Comparison of ENCODE assay signal across 2 cellular contexts in the genomic region with DNA sequence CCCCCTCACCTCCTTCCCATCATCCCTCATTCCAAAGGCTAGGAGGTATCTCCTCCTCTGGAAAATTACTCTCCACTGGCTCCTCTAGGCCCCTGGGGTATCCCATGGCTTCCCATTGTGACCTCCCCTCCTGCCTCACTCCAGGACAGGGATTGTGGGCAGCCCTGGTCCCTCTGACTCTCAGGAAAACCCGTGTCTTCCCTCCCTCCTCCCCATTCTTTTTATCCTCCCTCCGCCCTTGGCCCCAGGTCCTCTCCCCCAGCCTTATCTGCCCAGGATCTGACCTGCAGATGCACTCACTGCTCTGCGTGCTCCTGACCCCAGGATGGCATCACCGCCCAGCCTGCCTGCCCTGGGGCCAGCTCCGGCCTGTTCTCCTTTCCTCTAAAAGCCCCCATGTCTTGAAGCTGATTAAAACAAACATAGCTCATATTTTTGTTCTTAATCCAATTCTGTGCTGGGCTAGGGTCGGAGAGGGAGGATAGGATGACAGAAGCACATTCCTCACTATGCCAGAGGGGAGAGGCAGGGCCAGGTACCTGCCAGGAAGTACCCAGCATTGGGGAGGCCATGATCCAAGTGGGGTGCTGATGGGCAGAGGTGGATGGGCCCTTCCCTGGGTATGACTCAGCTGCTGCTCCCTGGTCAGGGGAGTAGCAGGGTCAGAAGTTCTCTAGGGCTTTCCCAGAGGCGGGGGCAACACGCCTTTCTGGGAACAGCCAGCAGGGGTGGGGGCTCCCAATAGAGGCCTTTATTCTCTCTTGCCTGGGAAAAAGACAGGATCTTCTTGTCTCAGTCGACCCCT.
TF ChIP-seq lines count a peak whose summit lies in the region.

No MANE protein-coding gene starts in this region.

TF ChIP-seq in SK-N-SH treated with all-trans-retinoic acid at 6 μM for 48 hours, 23 proteins besides CTCF, POLR2A, EP300 and RAD21 (continues in another document):
- TF ChIP-seq GLIS3 (CRISPR knock-in tag; IDR thresholded peaks at IDR 0.05) (no peak; the same call in 1 of the 2 replicates), ZC3H10 (CRISPR knock-in tag; IDR thresholded peaks at IDR 0.05) (peak; percentile 41; the same call in 1 of the 2 replicates), CSDC2 (CRISPR knock-in tag; IDR thresholded peaks at IDR 0.05) (0 out of 2 replicates have a peak, but pooled peaks have one; percentile 45), ZNF8 (CRISPR knock-in tag; IDR thresholded peaks at IDR 0.05) (no peak; the same call in 1 of the 2 replicates), PPARA (CRISPR knock-in tag; IDR thresholded peaks at IDR 0.05; ENCODE audit: borderline replicate concordance) (peak; percentile 77; the same call in 1 of the 2 replicates), TCF4 (CRISPR knock-in tag; IDR thresholded peaks at IDR 0.05; ENCODE audit: borderline replicate concordance) (peak; percentile 80), ARNTL (CRISPR knock-in tag; IDR thresholded peaks at IDR 0.05; ENCODE audit: borderline replicate concordance, low read depth) (no peak), SNAI2 (CRISPR knock-in tag; IDR thresholded peaks at IDR 0.05) (no peak; the same call in 1 of the 2 replicates), OSR1 (CRISPR knock-in tag; IDR thresholded peaks at IDR 0.05) (0 out of 2 replicates have a peak, but pooled peaks have one; percentile 12), ESRRG (CRISPR knock-in tag; IDR thresholded peaks at IDR 0.05) (peak; percentile 36; the same call in 1 of the 2 replicates), ZFP30 (CRISPR knock-in tag; IDR thresholded peaks at IDR 0.05) (no peak), TOX (CRISPR knock-in tag; IDR thresholded peaks at IDR 0.05; ENCODE audit: borderline replicate concordance) (no peak), ZNF565 (CRISPR knock-in tag; conservative IDR thresholded peaks at IDR 0.05; ENCODE audit: low read depth) (peak; percentile 67; the same call in 1 of the 2 replicates), ZFP3 (CRISPR knock-in tag; IDR thresholded peaks at IDR 0.05) (peak; percentile 37; the same call in 1 of the 2 replicates), RARB (CRISPR knock-in tag; IDR thresholded peaks at IDR 0.05) (no peak; the same call in 1 of the 2 replicates)
- TF ChIP-seq, protein P1, sequence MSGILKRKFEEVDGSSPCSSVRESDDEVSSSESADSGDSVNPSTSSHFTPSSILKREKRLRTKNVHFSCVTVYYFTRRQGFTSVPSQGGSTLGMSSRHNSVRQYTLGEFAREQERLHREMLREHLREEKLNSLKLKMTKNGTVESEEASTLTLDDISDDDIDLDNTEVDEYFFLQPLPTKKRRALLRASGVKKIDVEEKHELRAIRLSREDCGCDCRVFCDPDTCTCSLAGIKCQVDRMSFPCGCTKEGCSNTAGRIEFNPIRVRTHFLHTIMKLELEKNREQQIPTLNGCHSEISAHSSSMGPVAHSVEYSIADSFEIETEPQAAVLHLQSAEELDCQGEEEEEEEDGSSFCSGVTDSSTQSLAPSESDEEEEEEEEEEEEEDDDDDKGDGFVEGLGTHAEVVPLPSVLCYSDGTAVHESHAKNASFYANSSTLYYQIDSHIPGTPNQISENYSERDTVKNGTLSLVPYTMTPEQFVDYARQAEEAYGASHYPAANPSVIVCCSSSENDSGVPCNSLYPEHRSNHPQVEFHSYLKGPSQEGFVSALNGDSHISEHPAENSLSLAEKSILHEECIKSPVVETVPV (CRISPR knock-in tag; IDR thresholded peaks at IDR 0.05) = no peak
- TF ChIP-seq, protein P2, sequence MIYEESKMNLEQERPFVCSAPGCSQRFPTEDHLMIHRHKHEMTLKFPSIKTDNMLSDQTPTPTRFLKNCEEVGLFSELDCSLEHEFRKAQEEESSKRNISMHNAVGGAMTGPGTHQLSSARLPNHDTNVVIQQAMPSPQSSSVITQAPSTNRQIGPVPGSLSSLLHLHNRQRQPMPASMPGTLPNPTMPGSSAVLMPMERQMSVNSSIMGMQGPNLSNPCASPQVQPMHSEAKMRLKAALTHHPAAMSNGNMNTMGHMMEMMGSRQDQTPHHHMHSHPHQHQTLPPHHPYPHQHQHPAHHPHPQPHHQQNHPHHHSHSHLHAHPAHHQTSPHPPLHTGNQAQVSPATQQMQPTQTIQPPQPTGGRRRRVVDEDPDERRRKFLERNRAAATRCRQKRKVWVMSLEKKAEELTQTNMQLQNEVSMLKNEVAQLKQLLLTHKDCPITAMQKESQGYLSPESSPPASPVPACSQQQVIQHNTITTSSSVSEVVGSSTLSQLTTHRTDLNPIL (CRISPR knock-in tag; IDR thresholded peaks at IDR 0.05; ENCODE audit: low read depth) = 0 out of 2 replicates have a peak, but pooled peaks have one; percentile 26
- TF ChIP-seq, protein P3, sequence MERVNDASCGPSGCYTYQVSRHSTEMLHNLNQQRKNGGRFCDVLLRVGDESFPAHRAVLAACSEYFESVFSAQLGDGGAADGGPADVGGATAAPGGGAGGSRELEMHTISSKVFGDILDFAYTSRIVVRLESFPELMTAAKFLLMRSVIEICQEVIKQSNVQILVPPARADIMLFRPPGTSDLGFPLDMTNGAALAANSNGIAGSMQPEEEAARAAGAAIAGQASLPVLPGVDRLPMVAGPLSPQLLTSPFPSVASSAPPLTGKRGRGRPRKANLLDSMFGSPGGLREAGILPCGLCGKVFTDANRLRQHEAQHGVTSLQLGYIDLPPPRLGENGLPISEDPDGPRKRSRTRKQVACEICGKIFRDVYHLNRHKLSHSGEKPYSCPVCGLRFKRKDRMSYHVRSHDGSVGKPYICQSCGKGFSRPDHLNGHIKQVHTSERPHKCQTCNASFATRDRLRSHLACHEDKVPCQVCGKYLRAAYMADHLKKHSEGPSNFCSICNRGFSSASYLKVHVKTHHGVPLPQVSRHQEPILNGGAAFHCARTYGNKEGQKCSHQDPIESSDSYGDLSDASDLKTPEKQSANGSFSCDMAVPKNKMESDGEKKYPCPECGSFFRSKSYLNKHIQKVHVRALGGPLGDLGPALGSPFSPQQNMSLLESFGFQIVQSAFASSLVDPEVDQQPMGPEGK (CRISPR knock-in tag; IDR thresholded peaks at IDR 0.05; ENCODE audit: borderline replicate concordance) = 0 out of 2 replicates have a peak, but pooled peaks have one; percentile 62
- TF ChIP-seq, protein P4, sequence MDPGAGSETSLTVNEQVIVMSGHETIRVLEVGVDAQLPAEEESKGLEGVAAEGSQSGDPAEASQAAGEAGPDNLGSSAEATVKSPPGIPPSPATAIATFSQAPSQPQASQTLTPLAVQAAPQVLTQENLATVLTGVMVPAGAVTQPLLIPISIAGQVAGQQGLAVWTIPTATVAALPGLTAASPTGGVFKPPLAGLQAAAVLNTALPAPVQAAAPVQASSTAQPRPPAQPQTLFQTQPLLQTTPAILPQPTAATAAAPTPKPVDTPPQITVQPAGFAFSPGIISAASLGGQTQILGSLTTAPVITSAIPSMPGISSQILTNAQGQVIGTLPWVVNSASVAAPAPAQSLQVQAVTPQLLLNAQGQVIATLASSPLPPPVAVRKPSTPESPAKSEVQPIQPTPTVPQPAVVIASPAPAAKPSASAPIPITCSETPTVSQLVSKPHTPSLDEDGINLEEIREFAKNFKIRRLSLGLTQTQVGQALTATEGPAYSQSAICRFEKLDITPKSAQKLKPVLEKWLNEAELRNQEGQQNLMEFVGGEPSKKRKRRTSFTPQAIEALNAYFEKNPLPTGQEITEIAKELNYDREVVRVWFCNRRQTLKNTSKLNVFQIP (CRISPR knock-in tag; IDR thresholded peaks at IDR 0.05; ENCODE audit: borderline replicate concordance, low read depth) = no peak

TF ChIP-seq in HepG2, 621 proteins besides CTCF, POLR2A, EP300 and RAD21:
- peak; percentile 66 for TF ChIP-seq NR2F6 (IDR thresholded peaks at IDR 0.05)
- peak; percentile 64 for TF ChIP-seq NR2F6 (CRISPR knock-in tag; IDR thresholded peaks at IDR 0.05)
- 0 out of 2 replicates have a peak, but pooled peaks have one; percentile 15 for TF ChIP-seq RXRB (CRISPR knock-in tag; IDR thresholded peaks at IDR 0.05; ENCODE audit: borderline replicate concordance)
- TF ChIP-seq, protein P5, sequence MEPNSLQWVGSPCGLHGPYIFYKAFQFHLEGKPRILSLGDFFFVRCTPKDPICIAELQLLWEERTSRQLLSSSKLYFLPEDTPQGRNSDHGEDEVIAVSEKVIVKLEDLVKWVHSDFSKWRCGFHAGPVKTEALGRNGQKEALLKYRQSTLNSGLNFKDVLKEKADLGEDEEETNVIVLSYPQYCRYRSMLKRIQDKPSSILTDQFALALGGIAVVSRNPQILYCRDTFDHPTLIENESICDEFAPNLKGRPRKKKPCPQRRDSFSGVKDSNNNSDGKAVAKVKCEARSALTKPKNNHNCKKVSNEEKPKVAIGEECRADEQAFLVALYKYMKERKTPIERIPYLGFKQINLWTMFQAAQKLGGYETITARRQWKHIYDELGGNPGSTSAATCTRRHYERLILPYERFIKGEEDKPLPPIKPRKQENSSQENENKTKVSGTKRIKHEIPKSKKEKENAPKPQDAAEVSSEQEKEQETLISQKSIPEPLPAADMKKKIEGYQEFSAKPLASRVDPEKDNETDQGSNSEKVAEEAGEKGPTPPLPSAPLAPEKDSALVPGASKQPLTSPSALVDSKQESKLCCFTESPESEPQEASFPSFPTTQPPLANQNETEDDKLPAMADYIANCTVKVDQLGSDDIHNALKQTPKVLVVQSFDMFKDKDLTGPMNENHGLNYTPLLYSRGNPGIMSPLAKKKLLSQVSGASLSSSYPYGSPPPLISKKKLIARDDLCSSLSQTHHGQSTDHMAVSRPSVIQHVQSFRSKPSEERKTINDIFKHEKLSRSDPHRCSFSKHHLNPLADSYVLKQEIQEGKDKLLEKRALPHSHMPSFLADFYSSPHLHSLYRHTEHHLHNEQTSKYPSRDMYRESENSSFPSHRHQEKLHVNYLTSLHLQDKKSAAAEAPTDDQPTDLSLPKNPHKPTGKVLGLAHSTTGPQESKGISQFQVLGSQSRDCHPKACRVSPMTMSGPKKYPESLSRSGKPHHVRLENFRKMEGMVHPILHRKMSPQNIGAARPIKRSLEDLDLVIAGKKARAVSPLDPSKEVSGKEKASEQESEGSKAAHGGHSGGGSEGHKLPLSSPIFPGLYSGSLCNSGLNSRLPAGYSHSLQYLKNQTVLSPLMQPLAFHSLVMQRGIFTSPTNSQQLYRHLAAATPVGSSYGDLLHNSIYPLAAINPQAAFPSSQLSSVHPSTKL (CRISPR knock-in tag; IDR thresholded peaks at IDR 0.05) = peak; percentile 12; the same call in 1 of the 2 replicates
- TF ChIP-seq RARA (CRISPR knock-in tag; IDR thresholded peaks at IDR 0.05) = peak; percentile 68; the same call in 1 of the 2 replicates
- peak; percentile 36 to 45; a peak in 1 of 4 replicates for TF ChIP-seq NR2F1 (CRISPR knock-in tag; IDR thresholded peaks at IDR 0.05)
- TF ChIP-seq, protein P6, sequence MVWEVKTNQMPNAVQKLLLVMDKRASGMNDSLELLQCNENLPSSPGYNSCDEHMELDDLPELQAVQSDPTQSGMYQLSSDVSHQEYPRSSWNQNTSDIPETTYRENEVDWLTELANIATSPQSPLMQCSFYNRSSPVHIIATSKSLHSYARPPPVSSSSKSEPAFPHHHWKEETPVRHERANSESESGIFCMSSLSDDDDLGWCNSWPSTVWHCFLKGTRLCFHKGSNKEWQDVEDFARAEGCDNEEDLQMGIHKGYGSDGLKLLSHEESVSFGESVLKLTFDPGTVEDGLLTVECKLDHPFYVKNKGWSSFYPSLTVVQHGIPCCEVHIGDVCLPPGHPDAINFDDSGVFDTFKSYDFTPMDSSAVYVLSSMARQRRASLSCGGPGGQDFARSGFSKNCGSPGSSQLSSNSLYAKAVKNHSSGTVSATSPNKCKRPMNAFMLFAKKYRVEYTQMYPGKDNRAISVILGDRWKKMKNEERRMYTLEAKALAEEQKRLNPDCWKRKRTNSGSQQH (CRISPR knock-in tag; IDR thresholded peaks at IDR 0.05; ENCODE audit: low read depth) = no peak
- TF ChIP-seq ZNF263 (CRISPR knock-in tag; IDR thresholded peaks at IDR 0.05) = peak; percentile 70
- TF ChIP-seq, protein P7, sequence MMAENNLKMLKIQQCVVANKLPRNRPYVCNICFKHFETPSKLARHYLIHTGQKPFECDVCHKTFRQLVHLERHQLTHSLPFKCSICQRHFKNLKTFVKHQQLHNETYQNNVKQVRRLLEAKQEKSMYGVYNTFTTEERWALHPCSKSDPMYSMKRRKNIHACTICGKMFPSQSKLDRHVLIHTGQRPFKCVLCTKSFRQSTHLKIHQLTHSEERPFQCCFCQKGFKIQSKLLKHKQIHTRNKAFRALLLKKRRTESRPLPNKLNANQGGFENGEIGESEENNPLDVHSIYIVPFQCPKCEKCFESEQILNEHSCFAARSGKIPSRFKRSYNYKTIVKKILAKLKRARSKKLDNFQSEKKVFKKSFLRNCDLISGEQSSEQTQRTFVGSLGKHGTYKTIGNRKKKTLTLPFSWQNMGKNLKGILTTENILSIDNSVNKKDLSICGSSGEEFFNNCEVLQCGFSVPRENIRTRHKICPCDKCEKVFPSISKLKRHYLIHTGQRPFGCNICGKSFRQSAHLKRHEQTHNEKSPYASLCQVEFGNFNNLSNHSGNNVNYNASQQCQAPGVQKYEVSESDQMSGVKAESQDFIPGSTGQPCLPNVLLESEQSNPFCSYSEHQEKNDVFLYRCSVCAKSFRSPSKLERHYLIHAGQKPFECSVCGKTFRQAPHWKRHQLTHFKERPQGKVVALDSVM (CRISPR knock-in tag; IDR thresholded peaks at IDR 0.05) = no peak
- TF ChIP-seq NR2F2 (IDR thresholded peaks at IDR 0.05; ENCODE audit: borderline replicate concordance, low read depth) = peak; percentile 40; the same call in 1 of the 2 replicates
- TF ChIP-seq, protein P8, sequence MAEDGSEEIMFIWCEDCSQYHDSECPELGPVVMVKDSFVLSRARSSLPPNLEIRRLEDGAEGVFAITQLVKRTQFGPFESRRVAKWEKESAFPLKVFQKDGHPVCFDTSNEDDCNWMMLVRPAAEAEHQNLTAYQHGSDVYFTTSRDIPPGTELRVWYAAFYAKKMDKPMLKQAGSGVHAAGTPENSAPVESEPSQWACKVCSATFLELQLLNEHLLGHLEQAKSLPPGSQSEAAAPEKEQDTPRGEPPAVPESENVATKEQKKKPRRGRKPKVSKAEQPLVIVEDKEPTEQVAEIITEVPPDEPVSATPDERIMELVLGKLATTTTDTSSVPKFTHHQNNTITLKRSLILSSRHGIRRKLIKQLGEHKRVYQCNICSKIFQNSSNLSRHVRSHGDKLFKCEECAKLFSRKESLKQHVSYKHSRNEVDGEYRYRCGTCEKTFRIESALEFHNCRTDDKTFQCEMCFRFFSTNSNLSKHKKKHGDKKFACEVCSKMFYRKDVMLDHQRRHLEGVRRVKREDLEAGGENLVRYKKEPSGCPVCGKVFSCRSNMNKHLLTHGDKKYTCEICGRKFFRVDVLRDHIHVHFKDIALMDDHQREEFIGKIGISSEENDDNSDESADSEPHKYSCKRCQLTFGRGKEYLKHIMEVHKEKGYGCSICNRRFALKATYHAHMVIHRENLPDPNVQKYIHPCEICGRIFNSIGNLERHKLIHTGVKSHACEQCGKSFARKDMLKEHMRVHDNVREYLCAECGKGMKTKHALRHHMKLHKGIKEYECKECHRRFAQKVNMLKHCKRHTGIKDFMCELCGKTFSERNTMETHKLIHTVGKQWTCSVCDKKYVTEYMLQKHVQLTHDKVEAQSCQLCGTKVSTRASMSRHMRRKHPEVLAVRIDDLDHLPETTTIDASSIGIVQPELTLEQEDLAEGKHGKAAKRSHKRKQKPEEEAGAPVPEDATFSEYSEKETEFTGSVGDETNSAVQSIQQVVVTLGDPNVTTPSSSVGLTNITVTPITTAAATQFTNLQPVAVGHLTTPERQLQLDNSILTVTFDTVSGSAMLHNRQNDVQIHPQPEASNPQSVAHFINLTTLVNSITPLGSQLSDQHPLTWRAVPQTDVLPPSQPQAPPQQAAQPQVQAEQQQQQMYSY (CRISPR knock-in tag; IDR thresholded peaks at IDR 0.05) = peak; percentile 58; the same call in 1 of the 2 replicates
